ENCODE assay signal across 29 cellular contexts in genomic region chr5:168562274-168562673, GRCh38. TPM values are rescaled to one million over a fixed set of nuclear protein-coding genes. Genes with fewer than 3 reads are reported as not detected.
"Had no signal": no experiment of that assay in that cellular context is flagged by ENCODE, and none has a peak within 500 bp of the region (broad histone marks: within the 10 kb centered on the region; RNA-seq: fewer than 3 reads in every experiment).

No MANE protein-coding gene starts in this region.

- H3K9me3 ChIP-seq: body of pancreas, gastrocnemius medialis, left lung, neutrophil, right atrium auricular region, spleen, suprapubic skin, tibial artery, upper lobe of right lung had no signal

- H3K4me1 Mint-ChIP-seq: nephron had no signal

- ATAC-seq: activated T-cell treated with anti-CD3 and anti-CD28 coated beads, Interleukin-2, amount 50 U/mL, for 4 hours; body of pancreas; gastrocnemius medialis; left lung; upper lobe of right lung had no signal

- H3K9ac ChIP-seq: parathyroid adenoma had no signal

- H3K4me1 ChIP-seq: left lung, parathyroid adenoma, right atrium auricular region, upper lobe of right lung had no signal

- H3K4me3 ChIP-seq: body of pancreas, cardiac muscle cell, coronary artery, dorsolateral prefrontal cortex, gastrocnemius medialis, left lung, lung, right atrium auricular region, spleen, suprapubic skin, tibial artery, upper lobe of right lung had no signal

- H3K4me3 Mint-ChIP-seq: activated naive CD8-positive, alpha-beta T cell; activated T-cell treated with anti-CD3 and anti-CD28 coated beads, Interleukin-2, amount 50 U/mL, for 4 hours; nephron; T-helper 2 cell treated with Interferon-gamma antibody and Interleukin-4, amounts not matched to agents 5 μg/mL and 100 μg/mL, for 36 hours had no signal

- DNase-seq: activated CD4-positive, alpha-beta T cell treated with anti-CD3 and anti-CD28 coated beads for 4 hours; activated CD4-positive, alpha-beta T cell treated with anti-CD3 and anti-CD28 coated beads, Interleukin-2, amount 50 U/mL, for 48 hours; activated CD4-positive, CD25-positive, alpha-beta regulatory T cell; activated T-cell treated with anti-CD3 and anti-CD28 coated beads, Interleukin-2, amount 50 U/mL, for 4 hours; anterior cingulate cortex; body of pancreas; cerebellar nuclear complex; dorsolateral prefrontal cortex; effector memory CD4-positive, alpha-beta T cell; erythroblast; gastrocnemius medialis; hypothalamus; left lung; spleen; stimulated activated naive CD4-positive, alpha-beta T cell; T-helper 1 cell; tibial artery; upper lobe of right lung had no signal

- H3K79me2 ChIP-seq: parathyroid adenoma had no signal

- H3K27me3 Mint-ChIP-seq: activated naive CD8-positive, alpha-beta T cell had no signal

- H3K27me3 ChIP-seq: body of pancreas, cardiac muscle cell, dorsolateral prefrontal cortex, gastrocnemius medialis, left lung, neutrophil, right atrium auricular region, spleen, suprapubic skin, tibial artery, upper lobe of right lung had no signal

- H3K9me3 Mint-ChIP-seq: activated T-cell treated with anti-CD3 and anti-CD28 coated beads, Interleukin-2, amount 50 U/mL, for 4 hours; activated T-helper 2 cell treated with anti-CD3 and anti-CD28 coated beads, Interferon-gamma antibody, Interleukin-2, Interleukin-4, amounts not matched to agents 10 μg/mL and 5 μg/mL and 100 μg/mL, durations not matched to agents 14 hours and 24 hours and 36 hours; nephron; T-helper 2 cell treated with Interferon-gamma antibody and Interleukin-4, amounts not matched to agents 5 μg/mL and 100 μg/mL, for 36 hours had no signal

- H3K27ac ChIP-seq: cardiac muscle cell, coronary artery, gastrocnemius medialis, left lung, neutrophil, parathyroid adenoma, right atrium auricular region, spleen, suprapubic skin, tibial artery, upper lobe of right lung had no signal

- H3K27ac Mint-ChIP-seq: activated naive CD8-positive, alpha-beta T cell; activated T-helper 2 cell treated with anti-CD3 and anti-CD28 coated beads, Interferon-gamma antibody, Interleukin-2, Interleukin-4, amounts not matched to agents 10 μg/mL and 5 μg/mL and 100 μg/mL, durations not matched to agents 14 hours and 24 hours and 36 hours; nephron; T-helper 2 cell treated with Interferon-gamma antibody and Interleukin-4, amounts not matched to agents 5 μg/mL and 100 μg/mL, for 36 hours had no signal

- H2AFZ ChIP-seq: parathyroid adenoma had no signal

RNA-seq across cellular contexts. Expression of gene FBLL1, which starts 33.2 kb away (rescaled TPM):
- total RNA-seq: activated T-helper 2 cell treated with anti-CD3 and anti-CD28 coated beads, Interferon-gamma antibody, Interleukin-2, Interleukin-4, amounts not matched to agents 10 μg/mL and 5 μg/mL and 100 μg/mL, durations not matched to agents 14 hours and 24 hours and 36 hours; gastrocnemius medialis; left lung; upper lobe of right lung had no signal
- polyA plus RNA-seq: cardiac muscle cell had no signal
